In the genomic region with DNA sequence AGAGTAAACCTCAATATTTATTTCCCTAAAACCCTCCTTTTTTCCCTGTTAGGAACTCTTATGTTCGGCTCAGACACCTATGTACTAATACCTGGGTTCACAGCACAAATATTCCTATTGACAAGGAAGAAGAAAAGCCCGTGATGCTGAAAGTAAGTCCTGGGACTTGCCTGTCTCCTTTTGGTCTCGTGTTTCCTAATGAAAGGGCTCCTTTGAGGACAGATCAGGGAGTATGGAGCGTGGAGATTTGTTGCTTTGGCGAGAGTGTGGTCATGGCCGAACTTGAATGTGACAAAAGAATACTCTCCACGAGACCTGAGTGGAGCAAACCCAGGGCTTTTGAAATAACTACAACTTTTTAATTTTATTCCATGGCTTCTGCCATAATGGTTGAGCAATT, we compare ENCODE assay signal across 27 cellular contexts.
"Had no signal": no experiment of that assay in that cellular context is flagged by ENCODE, and none has a peak within 500 bp of the region (broad histone marks: within the 10 kb centered on the region; RNA-seq: fewer than 3 reads in every experiment).

No MANE protein-coding gene starts in this region.

- H3K4me1 Mint-ChIP-seq: stimulated activated memory B cell treated with anti-CD40 and anti-IgM and Interleukin-4, amounts not matched to agents 10 μg/mL and 1 μg/mL and 100 μg/mL, for 72 hours; stimulated activated naive B cell treated with anti-CD40 and anti-IgM and Interleukin-4, amounts not matched to agents 10 μg/mL and 1 μg/mL and 100 μg/mL, for 72 hours; stimulated activated naive CD8-positive, alpha-beta T cell treated with anti-CD3 and anti-CD28 coated beads, Interleukin-15, amount 100 ng/mL, for 72 hours had no signal

- DNase-seq: stimulated activated CD4-positive, alpha-beta T cell treated with anti-CD3 and anti-CD28 coated beads, Interleukin-2, amount 100 ng/mL, for 48 hours; stimulated activated CD4-positive, alpha-beta T cell treated with anti-CD3 and anti-CD28 coated beads, Interleukin-4, amount 100 ng/mL, for 1 hour; stimulated activated CD4-positive, alpha-beta T cell treated with anti-CD3 and anti-CD28 coated beads, Interleukin-4, amount 100 ng/mL, for 24 hours; stimulated activated CD4-positive, alpha-beta T cell treated with anti-CD3 and anti-CD28 coated beads, Interleukin-4, amount 100 ng/mL, for 4 hours; stimulated activated CD8-positive, alpha-beta memory T cell treated with anti-CD3 and anti-CD28 coated beads, Interleukin-4, amount 100 ng/mL, for 48 hours; stimulated activated naive B cell treated with anti-CD40 and anti-IgM and Interleukin-4, amounts not matched to agents 10 μg/mL and 1 μg/mL and 100 μg/mL, for 72 hours; stimulated activated naive CD4-positive, alpha-beta T cell; stimulated activated naive CD4-positive, alpha-beta T cell treated with Interleukin-2 at 50 U/mL for 16 hours; stimulated activated naive CD8-positive, alpha-beta T cell treated with anti-CD3 and anti-CD28 coated beads, Interleukin-15, amount 100 ng/mL, for 72 hours; stimulated activated naive CD8-positive, alpha-beta T cell treated with anti-CD3 and anti-CD28 coated beads, Interleukin-15, Interleukin-2, amounts not matched to agents 100 U/mL and 50 U/mL, for 24 hours; stomach; substantia nigra; testis; thyroid gland; tibial artery; transverse colon; trophoblast cell; upper lobe of left lung; upper lobe of right lung; uterus had no signal

- H3K27ac Mint-ChIP-seq: stimulated activated memory B cell treated with anti-CD40 and anti-IgM and Interleukin-4, amounts not matched to agents 10 μg/mL and 1 μg/mL and 100 μg/mL, for 72 hours; stimulated activated naive CD8-positive, alpha-beta T cell treated with anti-CD3 and anti-CD28 coated beads, Interleukin-15, Interleukin-2, amounts not matched to agents 100 ng/mL and 50 ng/mL, for 24 hours; type B pancreatic cell had no signal

- H3K27me3 ChIP-seq: stomach, suprapubic skin, testis, thyroid gland, tibial artery, tibial nerve, transverse colon, upper lobe of left lung, upper lobe of right lung, uterus, vagina had no signal

- H3K27ac ChIP-seq: stomach, suprapubic skin, testis, thoracic aorta, thyroid gland, tibial artery, tibial nerve, transverse colon, upper lobe of left lung, upper lobe of right lung, uterus, vagina had no signal

- H3K4me3 Mint-ChIP-seq: stimulated activated memory B cell treated with anti-CD40 and anti-IgM and Interleukin-4, amounts not matched to agents 10 μg/mL and 1 μg/mL and 100 μg/mL, for 72 hours; stimulated activated naive B cell treated with anti-CD40 and anti-IgM and Interleukin-4, amounts not matched to agents 10 μg/mL and 1 μg/mL and 100 μg/mL, for 72 hours; stimulated activated naive CD8-positive, alpha-beta T cell treated with anti-CD3 and anti-CD28 coated beads, Interleukin-15, amount 100 ng/mL, for 72 hours; stimulated activated naive CD8-positive, alpha-beta T cell treated with anti-CD3 and anti-CD28 coated beads, Interleukin-15, Interleukin-2, amounts not matched to agents 100 ng/mL and 50 ng/mL, for 24 hours; type B pancreatic cell had no signal

- H3K9me3 ChIP-seq: stomach, suprapubic skin, testis, thoracic aorta, thyroid gland, tibial artery, tibial nerve, transverse colon, upper lobe of left lung, upper lobe of right lung, uterus, vagina had no signal

- H3K4me3 ChIP-seq: stomach, suprapubic skin, testis, thoracic aorta, thyroid gland, tibial artery, tibial nerve, transverse colon, upper lobe of left lung, upper lobe of right lung, uterus, vagina had no signal

- ATAC-seq: stimulated activated memory B cell treated with anti-CD40 and anti-IgM and Interleukin-4, amounts not matched to agents 10 μg/mL and 1 μg/mL and 100 μg/mL, for 72 hours; stimulated activated naive B cell treated with anti-CD40 and anti-IgM and Interleukin-4, amounts not matched to agents 10 μg/mL and 1 μg/mL and 100 μg/mL, for 72 hours; stimulated activated naive CD8-positive, alpha-beta T cell treated with anti-CD3 and anti-CD28 coated beads, Interleukin-15, amount 100 ng/mL, for 72 hours; stimulated activated naive CD8-positive, alpha-beta T cell treated with anti-CD3 and anti-CD28 coated beads, Interleukin-15, Interleukin-2, amounts not matched to agents 100 U/mL and 50 U/mL, for 24 hours; upper lobe of right lung had no signal

- H3K4me1 ChIP-seq: suprapubic skin, testis, thyroid gland, transverse colon, upper lobe of left lung, upper lobe of right lung, uterus had no signal

- H3K27me3 Mint-ChIP-seq: stimulated activated memory B cell treated with anti-CD40 and anti-IgM and Interleukin-4, amounts not matched to agents 10 μg/mL and 1 μg/mL and 100 μg/mL, for 72 hours; stimulated activated naive B cell treated with anti-CD40 and anti-IgM and Interleukin-4, amounts not matched to agents 10 μg/mL and 1 μg/mL and 100 μg/mL, for 72 hours; stimulated activated naive CD8-positive, alpha-beta T cell treated with anti-CD3 and anti-CD28 coated beads, Interleukin-15, amount 100 ng/mL, for 72 hours; stimulated activated naive CD8-positive, alpha-beta T cell treated with anti-CD3 and anti-CD28 coated beads, Interleukin-15, Interleukin-2, amounts not matched to agents 100 ng/mL and 50 ng/mL, for 24 hours; type B pancreatic cell had no signal

- H3K9me3 Mint-ChIP-seq: stimulated activated memory B cell treated with anti-CD40 and anti-IgM and Interleukin-4, amounts not matched to agents 10 μg/mL and 1 μg/mL and 100 μg/mL, for 72 hours; stimulated activated naive B cell treated with anti-CD40 and anti-IgM and Interleukin-4, amounts not matched to agents 10 μg/mL and 1 μg/mL and 100 μg/mL, for 72 hours; stimulated activated naive CD8-positive, alpha-beta T cell treated with anti-CD3 and anti-CD28 coated beads, Interleukin-15, amount 100 ng/mL, for 72 hours; stimulated activated naive CD8-positive, alpha-beta T cell treated with anti-CD3 and anti-CD28 coated beads, Interleukin-15, Interleukin-2, amounts not matched to agents 100 ng/mL and 50 ng/mL, for 24 hours; type B pancreatic cell had no signal

- H3K36me3 ChIP-seq: transverse colon, uterus had no signal
